ENCODE assay signal across 2 cellular contexts in genomic region chr13:41502021-41502420, GRCh38.
TF ChIP-seq lines count a peak whose summit lies in the region.

No MANE protein-coding gene starts in this region.

TF ChIP-seq in GM12891, 5 proteins besides CTCF, POLR2A, EP300 and RAD21 (continued from another document):
- TF ChIP-seq POU2F2 (IDR thresholded peaks at IDR 0.05; ENCODE audit: low read depth, low read length) (no peak), POLR2AphosphoS5 (IDR thresholded peaks at IDR 0.05; ENCODE audit: low read depth, low read length) (no peak), PAX5 (IDR thresholded peaks at IDR 0.05; ENCODE audit: insufficient read depth, low read length, severe bottlenecking) (no peak)

TF ChIP-seq in GM12878, 131 proteins besides CTCF, POLR2A, EP300 and RAD21 (continued from another document):
- TF ChIP-seq ZBED1 (IDR thresholded peaks at IDR 0.05; ENCODE audit: borderline replicate concordance) (no peak), TAF1 (IDR thresholded peaks at IDR 0.05; ENCODE audit: borderline replicate concordance, low read depth, low read length) (no peak), JUNB (IDR thresholded peaks at IDR 0.05) (no peak), IRF4 (IDR thresholded peaks at IDR 0.05; ENCODE audit: low read depth, low read length) (no peak), POLR2AphosphoS2 (IDR thresholded peaks at IDR 0.05; ENCODE audit: low read depth, low read length) (no peak), SIX5 (IDR thresholded peaks at IDR 0.05; ENCODE audit: low read depth, low read length, severe bottlenecking) (no peak), PAX5 (IDR thresholded peaks at IDR 0.05; ENCODE audit: borderline replicate concordance, low read depth, low read length) (no peak), ZNF217 (IDR thresholded peaks at IDR 0.05) (no peak)
- TF ChIP-seq, protein P1, sequence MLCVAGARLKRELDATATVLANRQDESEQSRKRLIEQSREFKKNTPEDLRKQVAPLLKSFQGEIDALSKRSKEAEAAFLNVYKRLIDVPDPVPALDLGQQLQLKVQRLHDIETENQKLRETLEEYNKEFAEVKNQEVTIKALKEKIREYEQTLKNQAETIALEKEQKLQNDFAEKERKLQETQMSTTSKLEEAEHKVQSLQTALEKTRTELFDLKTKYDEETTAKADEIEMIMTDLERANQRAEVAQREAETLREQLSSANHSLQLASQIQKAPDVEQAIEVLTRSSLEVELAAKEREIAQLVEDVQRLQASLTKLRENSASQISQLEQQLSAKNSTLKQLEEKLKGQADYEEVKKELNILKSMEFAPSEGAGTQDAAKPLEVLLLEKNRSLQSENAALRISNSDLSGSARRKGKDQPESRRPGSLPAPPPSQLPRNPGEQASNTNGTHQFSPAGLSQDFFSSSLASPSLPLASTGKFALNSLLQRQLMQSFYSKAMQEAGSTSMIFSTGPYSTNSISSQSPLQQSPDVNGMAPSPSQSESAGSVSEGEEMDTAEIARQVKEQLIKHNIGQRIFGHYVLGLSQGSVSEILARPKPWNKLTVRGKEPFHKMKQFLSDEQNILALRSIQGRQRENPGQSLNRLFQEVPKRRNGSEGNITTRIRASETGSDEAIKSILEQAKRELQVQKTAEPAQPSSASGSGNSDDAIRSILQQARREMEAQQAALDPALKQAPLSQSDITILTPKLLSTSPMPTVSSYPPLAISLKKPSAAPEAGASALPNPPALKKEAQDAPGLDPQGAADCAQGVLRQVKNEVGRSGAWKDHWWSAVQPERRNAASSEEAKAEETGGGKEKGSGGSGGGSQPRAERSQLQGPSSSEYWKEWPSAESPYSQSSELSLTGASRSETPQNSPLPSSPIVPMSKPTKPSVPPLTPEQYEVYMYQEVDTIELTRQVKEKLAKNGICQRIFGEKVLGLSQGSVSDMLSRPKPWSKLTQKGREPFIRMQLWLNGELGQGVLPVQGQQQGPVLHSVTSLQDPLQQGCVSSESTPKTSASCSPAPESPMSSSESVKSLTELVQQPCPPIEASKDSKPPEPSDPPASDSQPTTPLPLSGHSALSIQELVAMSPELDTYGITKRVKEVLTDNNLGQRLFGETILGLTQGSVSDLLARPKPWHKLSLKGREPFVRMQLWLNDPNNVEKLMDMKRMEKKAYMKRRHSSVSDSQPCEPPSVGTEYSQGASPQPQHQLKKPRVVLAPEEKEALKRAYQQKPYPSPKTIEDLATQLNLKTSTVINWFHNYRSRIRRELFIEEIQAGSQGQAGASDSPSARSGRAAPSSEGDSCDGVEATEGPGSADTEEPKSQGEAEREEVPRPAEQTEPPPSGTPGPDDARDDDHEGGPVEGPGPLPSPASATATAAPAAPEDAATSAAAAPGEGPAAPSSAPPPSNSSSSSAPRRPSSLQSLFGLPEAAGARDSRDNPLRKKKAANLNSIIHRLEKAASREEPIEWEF (IDR thresholded peaks at IDR 0.05; ENCODE audit: insufficient replicate concordance, low read depth, low read length), result no peak
